ENCODE assay signal across 1 cellular context in genomic region chr7:93862651-93863050, GRCh38.
TF ChIP-seq lines count a peak whose summit lies in the region.

No MANE protein-coding gene starts in this region.

TF ChIP-seq in A549, 52 proteins besides CTCF, POLR2A, EP300 and RAD21:
- TF ChIP-seq MAFK (IDR thresholded peaks at IDR 0.05; ENCODE audit: partially characterized antibody) (no peak), CEBPB (IDR thresholded peaks at IDR 0.05) (peak; percentile 33 to 38; a peak in 2 of 4 replicates)
